In the genomic region with DNA sequence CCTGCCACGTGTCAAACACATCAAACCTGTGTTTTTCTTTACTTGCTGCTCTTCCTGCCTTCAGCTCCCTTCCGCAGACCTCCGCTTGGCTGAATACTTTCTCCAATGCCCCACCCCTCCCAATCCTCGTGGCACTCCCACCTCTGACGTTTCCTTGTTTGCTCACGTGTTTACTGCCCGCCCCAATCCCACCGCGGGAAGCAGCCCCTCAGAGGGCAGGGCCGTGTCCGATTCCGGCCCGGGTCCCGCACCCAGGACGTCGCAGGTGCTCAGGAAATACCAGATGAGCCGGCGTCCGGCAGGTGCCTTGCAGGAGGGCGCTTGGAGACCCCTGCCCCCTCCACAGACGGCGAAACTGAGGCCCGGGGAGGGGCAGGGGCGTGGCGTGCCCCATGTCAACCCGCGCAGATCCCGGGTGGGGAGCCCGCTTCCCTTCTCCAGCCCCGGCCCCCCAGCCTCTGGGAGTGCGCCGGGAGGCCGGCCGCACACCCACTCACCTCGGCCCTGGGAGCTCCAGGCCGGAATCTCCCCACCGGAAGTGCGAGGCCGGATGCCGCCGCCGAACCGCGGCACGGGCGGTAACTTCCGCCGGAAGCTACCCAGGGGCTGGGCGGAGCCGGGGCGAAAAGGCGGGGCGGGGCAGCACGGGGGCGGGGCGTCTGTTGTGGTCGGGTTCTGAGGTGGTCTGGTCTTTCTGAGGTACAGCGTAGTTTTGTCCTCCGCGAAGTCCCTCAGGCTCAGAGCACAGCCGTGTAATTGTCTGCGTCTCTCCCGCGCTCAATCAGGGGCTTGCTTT, we compare ENCODE assay signal across 8 cellular contexts. TPM values are rescaled to one million over a fixed set of nuclear protein-coding genes. Genes with fewer than 3 reads are reported as not detected.
DNase-seq lines count a peak whose midpoint lies in the region; ATAC-seq and TF ChIP-seq lines count a peak whose summit lies in the region.

No MANE protein-coding gene starts in this region.

- no peaks in the 10 kb centered on the region for H3K27me3 ChIP-seq in SJCRH30
- H3K27me3 ChIP-seq in neuron (ENCODE audit: insufficient read depth, low read length) = no peaks in the 10 kb centered on the region
- no peaks in the 10 kb centered on the region for H3K27me3 ChIP-seq in stomach smooth muscle (ENCODE audit: control insufficient read depth in 1 of 2, insufficient read depth in 2 of 2, low read length in 2 of 2)

- H3K4me3 ChIP-seq in LNCaP clone FGC (ENCODE audit: low read depth, low read length) (peak overlapping the region; percentile 96), SJCRH30 (peak overlapping the region; percentile 99), neuron (ENCODE audit: low read length) (peak overlapping the region; percentile 99), stomach smooth muscle (ENCODE audit: low read length in 2 of 2) (peak overlapping the region; percentile 91 to 97)

- ATAC-seq in GM21825 (IDR thresholded peaks at IDR 0.05; ENCODE audit: unreplicated experiment) = peak; percentile 54

- H3K4me1 ChIP-seq in SJCRH30 (peaks cover 6% of the 10 kb centered on the region), neuron (ENCODE audit: insufficient read depth, low read length) (peaks cover 15% of the 10 kb centered on the region), stomach smooth muscle (ENCODE audit: control insufficient read depth, insufficient read depth, low read length) (peaks cover 35% of the 10 kb centered on the region)

- H3K36me3 ChIP-seq in SJCRH30 (peaks cover 20% of the 10 kb centered on the region), neuron (ENCODE audit: insufficient read depth, low read length) (peaks cover 50% of the 10 kb centered on the region), stomach smooth muscle (ENCODE audit: control insufficient read depth in 2 of 2, insufficient read depth in 2 of 2, low read length in 2 of 2) (peaks cover 25 to 36% of the 10 kb centered on the region in 2 donors)

- peak overlapping the region; percentile 89 to 93 for H3K9ac ChIP-seq in stomach smooth muscle (ENCODE audit: low read length in 2 of 2)

- DNase-seq in DMS79 treated with DMSO at 0.1 percent for 48 hours (lab: John Stamatoyannopoulos, UW) = peak; percentile 37
- DNase-seq in LNCaP clone FGC (ENCODE audit: low read depth) = peak; percentile 71
- DNase-seq in SJCRH30 = peak; percentile 93 to 96
- DNase-seq in activated naive CD4-positive, alpha-beta T cell treated with Interleukin-2 at 50 U/mL for 16 hours = peak; percentile 85
- DNase-seq in foreskin melanocyte = peak; percentile 84

- H3K9me3 ChIP-seq in SJCRH30 (replicated peaks) = no peaks in the 10 kb centered on the region
- H3K9me3 ChIP-seq in neuron (ENCODE audit: low read length) = no peaks in the 10 kb centered on the region
- H3K9me3 ChIP-seq in stomach smooth muscle (ENCODE audit: control insufficient read depth in 2 of 2, low read length in 2 of 2) = no peaks in the 10 kb centered on the region

- H3K27ac ChIP-seq in SJCRH30 (peak overlapping the region; percentile 95), stomach smooth muscle (ENCODE audit: low read length) (peak overlapping the region; percentile 93)

- TF ChIP-seq CTCF in LNCaP clone FGC (IDR thresholded peaks at IDR 0.05; ENCODE audit: control insufficient read depth, extremely low read depth, insufficient read depth) = no peak

- H2AFZ ChIP-seq in neuron (ENCODE audit: low read depth, low read length) = peak overlapping the region; percentile 94

RNA-seq across cellular contexts. Expression of a gene that starts 42.3 kb away (rescaled TPM):
- 51.6 and 54.5 TPM in 2 replicates for total RNA-seq in SJCRH30 (2014; rRNA removed; shearing (Covaris generic))

RNA-seq across cellular contexts. Expression of a gene that starts 55.8 kb away (rescaled TPM):
- 0.06 TPM in 1 of 2 replicates, not detected in the other for total RNA-seq in SJCRH30 (2014; rRNA removed; shearing (Covaris generic))

Comparison
In these comparisons a context has a peak if more than half of its experiments do, and no peak if none do; other contexts are left out.
1. Peak in every context shown above with its lines: DNase-seq, ATAC-seq, H3K4me3 ChIP-seq and H3K27ac ChIP-seq.
2. DNase-seq: peak in every context shown above with its lines; median percentile 94 in SJCRH30; 85 in activated naive CD4-positive, alpha-beta T cell treated with Interleukin-2 at 50 U/mL for 16 hours; 84 in foreskin melanocyte; 71 in LNCaP clone FGC; 37 in DMS79 treated with DMSO at 0.1 percent for 48 hours.